In the genomic region with DNA sequence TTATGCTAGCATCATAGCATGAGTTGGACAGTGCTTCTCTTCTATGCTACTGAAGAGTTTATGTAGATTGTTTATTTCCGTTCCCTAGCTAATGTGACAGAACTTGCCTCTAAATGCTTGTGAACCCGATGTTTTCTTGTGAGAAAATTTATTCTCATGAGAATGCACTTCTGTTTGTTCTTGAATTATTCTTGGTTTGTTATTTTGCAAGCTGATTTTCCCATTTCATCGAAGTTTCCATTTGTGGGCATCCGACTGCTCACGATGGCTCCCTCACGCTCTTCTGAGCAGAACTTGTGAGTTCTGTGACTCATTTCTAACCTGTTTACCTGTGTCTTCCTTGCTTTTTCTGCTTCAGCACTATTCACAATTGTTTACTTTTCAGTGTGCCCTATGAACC, we compare ENCODE assay signal across 24 cellular contexts. TPM values are rescaled to one million over a fixed set of nuclear protein-coding genes. Genes with fewer than 3 reads are reported as not detected.
A peak's percentile ranks its signal among the peaks of the same experiment; 100 is the strongest.
DNase-seq lines count a peak whose midpoint lies in the region; ATAC-seq and TF ChIP-seq lines count a peak whose summit lies in the region.
"Had no signal": no experiment of that assay in that cellular context is flagged by ENCODE, and none has a peak within 500 bp of the region (broad histone marks: within the 10 kb centered on the region; RNA-seq: fewer than 3 reads in every experiment).

No MANE protein-coding gene starts in this region.

- peak; percentile 28 for DNase-seq in GM13977 (ENCODE audit: low spot score)
- DNase-seq in GM20000 (ENCODE audit: low spot score) = peak; percentile 26
- no peak for DNase-seq in stimulated activated naive B cell treated with anti-CD40 and anti-IgM and Interleukin-4, amounts not matched to agents 10 μg/mL and 1 μg/mL and 100 μg/mL, for 72 hours
- DNase-seq in AG20443 (ENCODE audit: low spot score) = no peak
- no peak for DNase-seq in mucosa of gallbladder (ENCODE audit: low spot score)
- DNase-seq: activated CD8-positive, alpha-beta T cell treated with anti-CD3 and anti-CD28 coated beads, Interleukin-2, amount 10 ng/mL, durations not matched to agents 7 days and 5 days; activated naive CD4-positive, alpha-beta T cell; activated T-cell treated with anti-CD3 and anti-CD28 coated beads, Interleukin-2, amount 50 U/mL, for 1 hour; amniotic stem cell; CD4-positive, CD25-positive, alpha-beta regulatory T cell; cortex of kidney; islet precursor cell; NCI-H1048; NCI-H2081; NCI-H82; posterior cingulate gyrus; uterus had no signal

- H3K27me3 Mint-ChIP-seq in stimulated activated naive B cell treated with anti-CD40 and anti-IgM and Interleukin-4, amounts not matched to agents 10 μg/mL and 1 μg/mL and 100 μg/mL, for 72 hours = no peaks in the 10 kb centered on the region
- H3K27me3 Mint-ChIP-seq: CD4-positive, CD25-positive, alpha-beta regulatory T cell had no signal

- TF ChIP-seq CTCF in GM13977 (IDR thresholded peaks at IDR 0.05; ENCODE audit: extremely low read depth, insufficient read depth, missing control alignments) (no peak), GM20000 (IDR thresholded peaks at IDR 0.05; ENCODE audit: extremely low read depth, missing control alignments) (no peak)

- peaks cover 8% of the 10 kb centered on the region in 2 donors for H3K9me3 Mint-ChIP-seq in stimulated activated naive B cell treated with anti-CD40 and anti-IgM and Interleukin-4, amounts not matched to agents 10 μg/mL and 1 μg/mL and 100 μg/mL, for 72 hours
- H3K9me3 Mint-ChIP-seq: endodermal cell had no signal

- H3K4me3 Mint-ChIP-seq in stimulated activated naive B cell treated with anti-CD40 and anti-IgM and Interleukin-4, amounts not matched to agents 10 μg/mL and 1 μg/mL and 100 μg/mL, for 72 hours = peak overlapping the region; percentile 39 to 70
- H3K4me3 Mint-ChIP-seq: activated CD8-positive, alpha-beta T cell treated with anti-CD3 and anti-CD28 coated beads, Interleukin-2, amount 10 ng/mL, durations not matched to agents 7 days and 5 days; CD4-positive, CD25-positive, alpha-beta regulatory T cell; endodermal cell; neural crest cell had no signal

- peak; percentile 41 for ATAC-seq in HG03175 (IDR thresholded peaks at IDR 0.05; ENCODE audit: unreplicated experiment)
- peak; percentile 20 to 21 for ATAC-seq in stimulated activated naive B cell treated with anti-CD40 and anti-IgM and Interleukin-4, amounts not matched to agents 10 μg/mL and 1 μg/mL and 100 μg/mL, for 72 hours (replicated peaks)
- ATAC-seq in HG03025 (IDR thresholded peaks at IDR 0.05; ENCODE audit: low FRiP score, unreplicated experiment) = no peak
- ATAC-seq: activated CD8-positive, alpha-beta T cell treated with anti-CD3 and anti-CD28 coated beads, Interleukin-2, amount 10 ng/mL, durations not matched to agents 7 days and 5 days; sciatic nerve had no signal

- H3K36me3 Mint-ChIP-seq in stimulated activated naive B cell treated with anti-CD40 and anti-IgM and Interleukin-4, amounts not matched to agents 10 μg/mL and 1 μg/mL and 100 μg/mL, for 72 hours = peaks cover 66 to 89% of the 10 kb centered on the region in 2 donors
- H3K36me3 Mint-ChIP-seq: CD4-positive, CD25-positive, alpha-beta regulatory T cell had no signal

- H3K4me1 Mint-ChIP-seq in stimulated activated naive B cell treated with anti-CD40 and anti-IgM and Interleukin-4, amounts not matched to agents 10 μg/mL and 1 μg/mL and 100 μg/mL, for 72 hours = peaks cover 50 to 92% of the 10 kb centered on the region in 2 donors
- H3K4me1 Mint-ChIP-seq: CD4-positive, CD25-positive, alpha-beta regulatory T cell had no signal

- H3K27ac Mint-ChIP-seq in stimulated activated naive B cell treated with anti-CD40 and anti-IgM and Interleukin-4, amounts not matched to agents 10 μg/mL and 1 μg/mL and 100 μg/mL, for 72 hours = peak overlapping the region; percentile 94
- H3K27ac Mint-ChIP-seq: activated CD8-positive, alpha-beta T cell treated with anti-CD3 and anti-CD28 coated beads, Interleukin-2, amount 10 ng/mL, durations not matched to agents 7 days and 5 days; CD4-positive, CD25-positive, alpha-beta regulatory T cell; endodermal cell had no signal

- in situ Hi-C loops in GM13977 (cut with MboI; ENCODE audit: low pct_unique_long_range_greater_than_20kb, low sequenced_read_pairs, unreplicated experiment) = no loop called here

RNA-seq across cellular contexts. Expression of a gene that starts 59.9 kb away (rescaled TPM):
- total RNA-seq in mucosa of gallbladder = 8.7 TPM
- total RNA-seq: endodermal cell, G401, H4, neural crest cell had no signal

Comparison
In these comparisons a context has a peak if more than half of its experiments do, and no peak if none do; other contexts are left out.
1. DNase-seq: peak in GM13977 (single experiment) and GM20000 (single experiment); none in stimulated activated naive B cell treated with anti-CD40 and anti-IgM and Interleukin-4, amounts not matched to agents 10 μg/mL and 1 μg/mL and 100 μg/mL, for 72 hours (single experiment), AG20443 (single experiment) and mucosa of gallbladder (single experiment).